Comparison of ENCODE assay signal across 16 cellular contexts in the genomic region with DNA sequence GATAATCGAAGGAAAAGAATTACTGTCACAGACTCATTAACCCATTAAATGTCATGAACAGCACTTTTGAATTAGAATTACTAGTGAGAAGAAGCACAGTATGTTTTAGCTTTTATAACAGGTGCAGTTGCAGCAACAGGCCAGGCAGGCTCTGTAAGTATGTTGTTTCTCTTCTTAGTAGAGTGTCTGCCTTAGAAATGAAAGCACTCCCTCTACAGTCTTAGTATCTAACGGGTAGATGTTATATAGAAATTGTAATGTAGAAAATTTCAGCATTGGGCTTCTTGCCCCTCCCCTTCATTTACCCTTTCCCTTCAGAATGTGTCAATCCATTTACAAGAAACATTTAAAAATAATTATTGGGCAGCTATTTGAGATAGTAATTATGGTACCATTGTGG. TPM values are rescaled to one million over a fixed set of nuclear protein-coding genes. Genes with fewer than 3 reads are reported as not detected.
DNase-seq lines count a peak whose midpoint lies in the region; ATAC-seq, FAIRE-seq and TF ChIP-seq lines count a peak whose summit lies in the region.
"Had no signal": no experiment of that assay in that cellular context is flagged by ENCODE, and none has a peak within 500 bp of the region (broad histone marks: within the 10 kb centered on the region; RNA-seq: fewer than 3 reads in every experiment).

No MANE protein-coding gene starts in this region.

- H3K4me2 ChIP-seq in PC-3 (ENCODE audit: low read length) (no peak overlapping the region), fibroblast of lung (ENCODE audit: extremely low read depth, insufficient read depth, low read length) (no peak overlapping the region)
- H3K4me2 ChIP-seq: smooth muscle cell had no signal

- H2AFZ ChIP-seq in PC-3 (ENCODE audit: low read length) (no peak overlapping the region), fibroblast of lung (ENCODE audit: low read length) (no peak overlapping the region)

- intact Hi-C loops in PC-3 (cut with micrococcal nuclease) = no loop called here
- intact Hi-C loops in psoas muscle (cut with DNase I) = loop anchor here in 1 of 2 donors (5.0 kb wide), 1 partner anchor 177 kb away; no protein-coding TSS in a partner anchor
- intact Hi-C loops in kidney (cut with DNase I) = no loop called here

- H3K9me3 ChIP-seq in PC-3 (ENCODE audit: low read length) (no peaks in the 10 kb centered on the region), fibroblast of lung (ENCODE audit: control insufficient read depth, insufficient read depth, low read depth, low read length) (no peaks in the 10 kb centered on the region), psoas muscle (no peaks in the 10 kb centered on the region), kidney (ENCODE audit: control insufficient read depth in 1 of 2, low read length in 2 of 2) (no peaks in the 10 kb centered on the region)
- H3K9me3 ChIP-seq: SJCRH30 had no signal

- 26% methylated on average over 2 of the region's 2 CpGs for WGBS in psoas muscle, 3 donors

- H3K36me3 ChIP-seq in PC-3 (ENCODE audit: low read depth, low read length) (peaks cover 14% of the 10 kb centered on the region), fibroblast of lung (ENCODE audit: control insufficient read depth, insufficient read depth, low read length) (peaks cover 17% of the 10 kb centered on the region), psoas muscle (ENCODE audit: insufficient read depth in 1 of 2, low read depth in 1 of 2) (peaks cover 13 to 85% of the 10 kb centered on the region in 2 donors), kidney (ENCODE audit: control insufficient read depth in 1 of 2, insufficient read depth in 2 of 2, low read length in 2 of 2) (peaks cover 23 to 46% of the 10 kb centered on the region in 2 donors)

- no peak for TF ChIP-seq CTCF in PC-3 (conservative IDR thresholded peaks at IDR 0.05; ENCODE audit: low read depth, low read length)
- TF ChIP-seq CTCF in fibroblast of lung (conservative IDR thresholded peaks at IDR 0.05 in 1 of 2, IDR thresholded peaks at IDR 0.05 in 1 of 2; ENCODE audit: low read depth in 1 of 2, low read length in 2 of 2) = peak in 1 of 2 donors; percentile 15
- TF ChIP-seq CTCF in psoas muscle (IDR thresholded peaks at IDR 0.05) = peak; percentile 22
- TF ChIP-seq CTCF in kidney (IDR thresholded peaks at IDR 0.05; ENCODE audit: borderline replicate concordance, extremely low read depth, insufficient read depth) = no peak

- H3K27ac ChIP-seq in PC-3 (ENCODE audit: low read length) (no peak overlapping the region), fibroblast of lung (ENCODE audit: insufficient read depth, low read length) (no peak overlapping the region), psoas muscle (peak overlapping the region; percentile 8), kidney (ENCODE audit: low read depth in 2 of 2, low read length in 2 of 2) (no peak overlapping the region)
- H3K27ac ChIP-seq: SJCRH30 had no signal

- peak; percentile 50; the same call in 1 of the 2 replicates for ATAC-seq in PC-3
- peak; percentile 56 to 84 (median 62) for ATAC-seq in psoas muscle
- ATAC-seq in GM19452 (IDR thresholded peaks at IDR 0.05; ENCODE audit: unreplicated experiment) = no peak

- POLR2A ChIA-PET in PC-3 (lab: Charles Lee; ENCODE audit: unreplicated experiment) = interaction anchor here (0.6 kb wide), 1 partner anchor 160 kb away, joined by 5 read pairs; no protein-coding TSS in a partner anchor

- BruUV-seq in PC-3 (replicated peaks; lab: Mats Ljungman, UMichigan) = no TSS peak

- no peaks in the 10 kb centered on the region for H3K9me2 ChIP-seq in PC-3 (replicated peaks; ENCODE audit: low read length)

- no peak for FAIRE-seq in kidney (lab: Jason Lieb, UNC)

- no peaks in the 10 kb centered on the region for H3K79me2 ChIP-seq in PC-3 (ENCODE audit: low read length)
- H3K79me2 ChIP-seq in fibroblast of lung (ENCODE audit: control insufficient read depth, insufficient read depth, low read length) = no peaks in the 10 kb centered on the region

- H3K4me1 ChIP-seq in PC-3 (ENCODE audit: insufficient read depth, low read length) (no peaks in the 10 kb centered on the region), fibroblast of lung (ENCODE audit: control insufficient read depth, extremely low read depth, insufficient read depth, low read length) (no peaks in the 10 kb centered on the region), psoas muscle (no peaks in the 10 kb centered on the region), kidney (ENCODE audit: control insufficient read depth in 1 of 2, insufficient read depth in 1 of 2, low read depth in 1 of 2, low read length in 2 of 2) (no peaks in the 10 kb centered on the region)
- H3K4me1 ChIP-seq: SJCRH30 had no signal

- no peaks in the 10 kb centered on the region for H4K20me1 ChIP-seq in PC-3 (ENCODE audit: low read length)
- no peaks in the 10 kb centered on the region for H4K20me1 ChIP-seq in fibroblast of lung (ENCODE audit: control insufficient read depth, extremely low read depth, insufficient read depth, low read length)

- H3K4me3 ChIP-seq in PC-3 (ENCODE audit: low read length) = no peak overlapping the region
- no peak overlapping the region for H3K4me3 ChIP-seq in fibroblast of lung (replicated peaks in 1 of 4; ENCODE audit: control extremely low read depth in 1 of 4, insufficient read depth in 1 of 4, low read depth in 3 of 4, low read length in 4 of 4)
- no peak overlapping the region for H3K4me3 ChIP-seq in psoas muscle
- no peak overlapping the region for H3K4me3 ChIP-seq in kidney (ENCODE audit: low read length in 2 of 2)
- H3K4me3 ChIP-seq: SJCRH30, smooth muscle cell had no signal

- H3K9ac ChIP-seq in PC-3 (ENCODE audit: low read length) = no peak overlapping the region
- H3K9ac ChIP-seq in fibroblast of lung (ENCODE audit: insufficient read depth, low read length) = no peak overlapping the region
- no peak overlapping the region for H3K9ac ChIP-seq in kidney (ENCODE audit: low read length in 2 of 2)

- CTCF ChIA-PET in PC-3 (lab: Charles Lee) = interaction anchor here (0.6 kb wide), 1 partner anchor 287 kb away, joined by 3 read pairs; no protein-coding TSS in a partner anchor

- DNase-seq in DMS53 (lab: John Stamatoyannopoulos, UW) (peak; percentile 6), DMS53 treated with DMSO at 0.1 percent for 48 hours (lab: John Stamatoyannopoulos, UW; ENCODE audit: unreplicated experiment) (no peak), PC-3 (peak; percentile 29), fibroblast of lung (ENCODE audit: low read depth in 2 of 2) (peak; percentile 17 to 36), psoas muscle (no peak), kidney (no peak), T-helper 9 cell (no peak)
- DNase-seq: 8988T; central memory CD4-positive, alpha-beta T cell; DMS79 treated with DMSO at 0.1 percent for 48 hours; KG1; kidney glomerular epithelial cell; NCI-H446 treated with DMSO at 0.1 percent for 48 hours had no signal

- H3F3A ChIP-seq in PC-3 (ENCODE audit: low read length, unreplicated experiment) = no peaks in the 10 kb centered on the region

- no peaks in the 10 kb centered on the region for H3K27me3 ChIP-seq in PC-3 (ENCODE audit: low read length)
- no peaks in the 10 kb centered on the region for H3K27me3 ChIP-seq in fibroblast of lung (ENCODE audit: control insufficient read depth, insufficient read depth, low read length)
- H3K27me3 ChIP-seq in psoas muscle (ENCODE audit: insufficient read depth in 3 of 3, low read length in 2 of 3) = no peaks in the 10 kb centered on the region
- H3K27me3 ChIP-seq: SJCRH30 had no signal

RNA-seq across cellular contexts. Expression of a gene that starts 31.3 kb away (rescaled TPM):
- total RNA-seq in PC-3 (2014; rRNA removed) (11.4 and 15.8 TPM in 2 replicates), fibroblast of lung (0.17 and 0.26 TPM in 2 replicates), psoas muscle (under 1 TPM; 0.04 to 0.37 (median 0.20) TPM), kidney (1.1 TPM)
- polyA plus RNA-seq in fibroblast of lung (1.1 and 1.3 TPM in 2 replicates), psoas muscle (under 1 TPM in 2 of 3 donors, not detected in 1; 0.01 to 0.03 TPM), kidney (ENCODE audit: insufficient read depth, low read depth, low replicate concordance) (0.15 TPM)
- 1.2 and 1.5 TPM in 2 replicates for polyA plus RNA-seq in fibroblast of lung (2012)
- polyA minus RNA-seq in fibroblast of lung (ENCODE audit: low replicate concordance) = 7.1 and 7.3 TPM in 2 replicates

Comparison
In these comparisons a context has a peak if more than half of its experiments do, and no peak if none do; other contexts are left out.
1. DNase-seq: peak in DMS53 (single experiment), PC-3 (single experiment) and fibroblast of lung (2 of 2); none in DMS53 treated with DMSO at 0.1 percent for 48 hours (single experiment), psoas muscle (0 of 2), kidney (single experiment) and T-helper 9 cell (single experiment).